In genomic region chr11:64384981-64385952, GRCh38 we compare ENCODE assay signal across 14 cellular contexts. TPM values are rescaled to one million over a fixed set of nuclear protein-coding genes. Genes with fewer than 3 reads are reported as not detected.
DNase-seq lines count a peak whose midpoint lies in the region; ATAC-seq, FAIRE-seq and TF ChIP-seq lines count a peak whose summit lies in the region.
"Had no signal": no experiment of that assay in that cellular context is flagged by ENCODE, and none has a peak within 500 bp of the region (broad histone marks: within the 10 kb centered on the region; RNA-seq: fewer than 3 reads in every experiment).

No MANE protein-coding gene starts in this region.

- H3K36me3 ChIP-seq in K562 (ENCODE audit: control insufficient read depth, insufficient read depth, low read length), result no peaks in the 10 kb centered on the region
- H3K36me3 ChIP-seq: spleen had no signal

- in situ Hi-C loops in K562 (cut with MboI), result no loop called here

- H3K9me3 ChIP-seq in K562 (replicated peaks; ENCODE audit: control insufficient read depth, insufficient read depth, low read depth, low read length), result no peaks in the 10 kb centered on the region

- CTCF ChIA-PET in K562 (lab: Yijun Ruan, JAX; ENCODE audit: low intra/inter-chr PET ratio), result no interaction called here
- CTCF ChIA-PET in activated CD4-positive, alpha-beta T cell treated with anti-CD3 and anti-CD28 coated beads for 36 hours (lab: Charles Lee), result interaction anchor here (0.9 kb wide), 1 partner anchor 29 kb away, joined by 3 read pairs; no protein-coding TSS in a partner anchor

- peaks cover 2% of the 10 kb centered on the region for H3K9me1 ChIP-seq in K562 (ENCODE audit: control insufficient read depth, insufficient read depth, low read length)

- BruUV-seq in K562 (replicated peaks; lab: Mats Ljungman, UMichigan), result no TSS peak

- peaks cover 45 to 73% of the 10 kb centered on the region in 2 experiments for H3K27me3 ChIP-seq in K562 (ENCODE audit: control insufficient read depth in 2 of 2, insufficient read depth in 2 of 2, low read length in 2 of 2)
- H3K27me3 ChIP-seq: spleen had no signal

- peak overlapping the region in 1 of 2 experiments; percentile 31; a peak in 1 of 4 replicates for H3K9ac ChIP-seq in K562 (ENCODE audit: insufficient read depth in 1 of 2, low read depth in 2 of 2, low read length in 2 of 2)

- H3K4me1 ChIP-seq in K562 (replicated peaks in 1 of 2; ENCODE audit: control insufficient read depth in 2 of 2, insufficient read depth in 2 of 2, low read length in 2 of 2), result peaks cover 11 to 12% of the 10 kb centered on the region in 2 experiments

- no peak overlapping the region for H3K4me2 ChIP-seq in K562 (ENCODE audit: insufficient read depth, low read length)

- H3K4me3 Mint-ChIP-seq in CD14-positive monocyte, result peak overlapping the region; percentile 58 to 83
- no peak overlapping the region for H3K4me3 Mint-ChIP-seq in memory B cell
- H3K4me3 Mint-ChIP-seq in activated CD4-positive, alpha-beta T cell treated with anti-CD3 and anti-CD28 coated beads for 36 hours, result no peak overlapping the region
- H3K4me3 Mint-ChIP-seq: activated CD4-positive, alpha-beta memory T cell treated with anti-CD3 and anti-CD28 coated beads, Interleukin-2, amount 10 ng/mL, durations not matched to agents 7 days and 5 days had no signal

- peaks cover 0 to 4% (median 1%) of the 10 kb centered on the region in 3 donors for H3K27me3 Mint-ChIP-seq in CD14-positive monocyte (ENCODE audit: low read depth in 3 of 3)
- peaks cover 6% of the 10 kb centered on the region for H3K27me3 Mint-ChIP-seq in memory B cell
- H3K27me3 Mint-ChIP-seq in activated CD4-positive, alpha-beta T cell treated with anti-CD3 and anti-CD28 coated beads for 36 hours, result no peaks in the 10 kb centered on the region

- no peak for TF ChIP-seq CTCF in CD14-positive monocyte (IDR thresholded peaks at IDR 0.05)
- 0 out of 6 replicates have a peak, but pooled peaks of 1 of the 3 experiments have one; percentile 11 for TF ChIP-seq CTCF in K562 (IDR thresholded peaks at IDR 0.05 in 2 of 3, conservative IDR thresholded peaks at IDR 0.05 in 1 of 3; ENCODE audit: insufficient read depth in 2 of 3, low read depth in 1 of 3, low read length in 3 of 3)

- no peak overlapping the region for H3K4me3 ChIP-seq in K562

- no peak for TF ChIP-seq EP300 in K562 (IDR thresholded peaks at IDR 0.05; ENCODE audit: low read length)

- H2AFZ ChIP-seq in K562 (ENCODE audit: low read depth, low read length), result no peak overlapping the region

- peaks cover 21 to 22% of the 10 kb centered on the region in 2 donors for H3K36me3 Mint-ChIP-seq in CD14-positive monocyte
- peaks cover 4% of the 10 kb centered on the region for H3K36me3 Mint-ChIP-seq in memory B cell
- H3K36me3 Mint-ChIP-seq in activated CD4-positive, alpha-beta T cell treated with anti-CD3 and anti-CD28 coated beads for 36 hours (ENCODE audit: low read depth), result no peaks in the 10 kb centered on the region

- WGBS in K562 (ENCODE audit: insufficient coverage, low coverage, missing lambda C conversion rate), result 9% methylated on average over 14 of the region's 16 CpGs

- peak; percentile 80 for DNase-seq in CD14-positive monocyte (ENCODE audit: low spot score)
- DNase-seq in NCI-H1092 (lab: John Stamatoyannopoulos, UW), result peak; percentile 27
- DNase-seq in K562 (ENCODE audit: extremely low read depth in 1 of 4, low spot score in 3 of 4), result no peak
- no peak for DNase-seq in memory B cell (ENCODE audit: low spot score in 2 of 2)
- DNase-seq in stimulated activated CD4-positive, alpha-beta T cell treated with anti-CD3 and anti-CD28 coated beads, Interleukin-2, amount 100 ng/mL, for 24 hours, result no peak
- no peak for DNase-seq in RKO (ENCODE audit: low spot score)
- no peak for DNase-seq in EL
- DNase-seq in activated CD4-positive, alpha-beta T cell treated with anti-CD3 and anti-CD28 coated beads for 36 hours, result no peak
- DNase-seq: activated CD4-positive, alpha-beta memory T cell treated with anti-CD3 and anti-CD28 coated beads, Interleukin-2, amount 10 ng/mL, durations not matched to agents 7 days and 5 days; naive B cell; NCI-H1694 treated with DMSO at 0.1 percent for 48 hours; SHP77 treated with DMSO at 0.1 percent for 48 hours; spleen had no signal

- no peak for FAIRE-seq in K562 (lab: Jason Lieb, UNC)
- FAIRE-seq: endometrium had no signal

- TF ChIP-seq RAD21 in K562 (CRISPR knock-in tag; conservative IDR thresholded peaks at IDR 0.05 in 1 of 2, IDR thresholded peaks at IDR 0.05 in 1 of 2), result peak in 1 of 2 experiments; percentile 34; a peak in 2 of 4 replicates

- H3K79me2 ChIP-seq in K562 (ENCODE audit: control insufficient read depth, insufficient read depth, low read length), result no peaks in the 10 kb centered on the region

- peaks cover 0 to 4% (median 2%) of the 10 kb centered on the region in 7 donors for H3K9me3 Mint-ChIP-seq in CD14-positive monocyte
- peaks cover 3% of the 10 kb centered on the region for H3K9me3 Mint-ChIP-seq in memory B cell
- peaks cover 4% of the 10 kb centered on the region for H3K9me3 Mint-ChIP-seq in activated CD4-positive, alpha-beta T cell treated with anti-CD3 and anti-CD28 coated beads for 36 hours (ENCODE audit: low read depth)

- POLR2A ChIA-PET in K562 (lab: Yijun Ruan, JAX), result interaction anchor here (0.6 to 1.0 kb wide), 7 partner anchors 11 to 245 kb away, joined by 3 to 4 read pairs (median 3); partner anchors contain the start of gene TRMT112
- POLR2A ChIA-PET in activated CD4-positive, alpha-beta T cell treated with anti-CD3 and anti-CD28 coated beads for 36 hours (lab: Charles Lee), result no interaction called here

- intact Hi-C loops in CD14-positive monocyte (cut with micrococcal nuclease) (no loop called here), K562 (cut with micrococcal nuclease) (no loop called here)
- intact Hi-C loops in activated CD4-positive, alpha-beta T cell treated with anti-CD3 and anti-CD28 coated beads for 36 hours (cut with DNase I, micrococcal nuclease), result no loop called here

- peaks cover 56% of the 10 kb centered on the region for H3K4me1 Mint-ChIP-seq in CD14-positive monocyte
- H3K4me1 Mint-ChIP-seq in memory B cell, result peaks cover 15% of the 10 kb centered on the region
- peaks cover 6% of the 10 kb centered on the region for H3K4me1 Mint-ChIP-seq in activated CD4-positive, alpha-beta T cell treated with anti-CD3 and anti-CD28 coated beads for 36 hours

- H4K20me1 ChIP-seq in K562 (replicated peaks; ENCODE audit: control insufficient read depth, insufficient read depth, low read length), result 0 out of 2 replicates have a peak, but pooled peaks cover 10% of the 10 kb centered on the region

- H3K27ac Mint-ChIP-seq in CD14-positive monocyte (peak overlapping the region; percentile 78 to 95 (median 92)), memory B cell (no peak overlapping the region)
- no peak overlapping the region for H3K27ac Mint-ChIP-seq in activated CD4-positive, alpha-beta T cell treated with anti-CD3 and anti-CD28 coated beads for 36 hours
- H3K27ac Mint-ChIP-seq: activated CD4-positive, alpha-beta memory T cell treated with anti-CD3 and anti-CD28 coated beads, Interleukin-2, amount 10 ng/mL, durations not matched to agents 7 days and 5 days had no signal

- TF ChIP-seq POLR2A in K562 (conservative IDR thresholded peaks at IDR 0.05), result no peak

- no peak overlapping the region for H3K27ac ChIP-seq in K562 (ENCODE audit: extremely low read depth, low read depth, low read length)

- peak; percentile 73 for ATAC-seq in K562
- peak; percentile 42 for ATAC-seq in memory B cell (ENCODE audit: low read depth)
- ATAC-seq in activated CD4-positive, alpha-beta T cell treated with anti-CD3 and anti-CD28 coated beads for 36 hours, result no peak

RNA-seq across cellular contexts. Expression of gene RPS6KA4, which starts 26.3 kb away (rescaled TPM):
- polyA plus RNA-seq in CD14-positive monocyte, result 10 to 100 TPM; 16.2 to 24.5 TPM
- total RNA-seq in K562 (2011; cell fraction: chromatin; rRNA removed; ENCODE audit: low replicate concordance), result 33.5 and 109 TPM in 2 replicates
- total RNA-seq in K562 (2011; cell fraction: nucleolus; rRNA removed), result 69.5 and 71.5 TPM in 2 replicates
- total RNA-seq in K562 (2011; cell fraction: nucleoplasm; rRNA removed), result 35.5 and 40.0 TPM in 2 replicates
- total RNA-seq in K562 (2014; rRNA removed), result 19.1 and 23.0 TPM in 2 replicates
- total RNA-seq in K562 (2014; rRNA removed; fragmentation: Illumina TruSeq; extraction: Trizol), result 4.5 and 7.2 TPM in 2 replicates
- total RNA-seq in K562 (2015; rRNA removed; fragmentation: Illumina TruSeq; extraction: Trizol), result 13.3 and 15.6 TPM in 2 replicates
- 20.4 and 23.8 TPM in 2 replicates for total RNA-seq in K562 (2021)
- polyA plus RNA-seq in K562 (2011; rRNA removed), result 9.8 and 12.0 TPM in 2 replicates
- polyA plus RNA-seq in K562 (2011; cell fraction: cytosol; rRNA removed), result 8.3 and 20.1 TPM in 2 replicates
- 42.6 and 76.4 TPM in 2 replicates for polyA plus RNA-seq in K562 (2011; cell fraction: nucleus; rRNA removed)
- polyA plus RNA-seq in K562 (2012), result 16.0 and 24.3 TPM in 2 replicates
- polyA plus RNA-seq in K562 (2014; fragmentation: Illumina TruSeq; extraction: Trizol), result 6.7 and 10.2 TPM in 2 replicates
- under 1 TPM; 0.15 to 0.27 TPM for polyA plus RNA-seq in K562 (2014; fragmentation: Nextera tagmentation; extraction: Ambion mirVana)
- polyA plus RNA-seq in K562 (2014; rRNA removed), result 16.0 and 17.3 TPM in 2 replicates
- polyA minus RNA-seq in K562 (2011; rRNA and poly(A)+ RNA removed), result 4.6 and 9.7 TPM in 2 replicates
- polyA minus RNA-seq in K562 (2011; cell fraction: cytosol; rRNA and poly(A)+ RNA removed), result 13.5 and 19.8 TPM in 2 replicates
- 24.9 and 30.8 TPM in 2 replicates for polyA minus RNA-seq in K562 (2011; cell fraction: nucleus; rRNA and poly(A)+ RNA removed)
- total RNA-seq in activated CD4-positive, alpha-beta T cell treated with anti-CD3 and anti-CD28 coated beads for 36 hours, result 10 to 100 TPM; 22.0 to 30.2 TPM

RNA-seq across cellular contexts. Expression of gene CCDC88B, which starts 45.3 kb away (rescaled TPM):
- polyA plus RNA-seq in CD14-positive monocyte (10 to 100 TPM in 1 of 2 donors, 1 to 10 TPM in 1; 8.2 to 18.9 TPM), K562 (2011; rRNA removed) (5.2 and 10.7 TPM in 2 replicates), K562 (2014; fragmentation: Illumina TruSeq; extraction: Trizol) (7.9 and 13.4 TPM in 2 replicates), K562 (2014; fragmentation: Nextera tagmentation; extraction: Ambion mirVana) (1 to 10 TPM in 1 of 2 experiments, under 1 TPM in 1; 0.13 to 1.7 TPM), K562 (2014; rRNA removed) (16.3 and 18.1 TPM in 2 replicates)
- 6.1 and 13.7 TPM in 2 replicates for total RNA-seq in K562 (2011; cell fraction: chromatin; rRNA removed; ENCODE audit: low replicate concordance)
- total RNA-seq in K562 (2011; cell fraction: nucleolus; rRNA removed), result 8.7 and 12.0 TPM in 2 replicates
- 7.3 and 11.5 TPM in 2 replicates for total RNA-seq in K562 (2011; cell fraction: nucleoplasm; rRNA removed)
- total RNA-seq in K562 (2014; rRNA removed) (15.2 and 16.1 TPM in 2 replicates), K562 (2014; rRNA removed; fragmentation: Illumina TruSeq; extraction: Trizol) (2.7 and 4.7 TPM in 2 replicates), K562 (2015; rRNA removed; fragmentation: Illumina TruSeq; extraction: Trizol) (10.3 and 12.1 TPM in 2 replicates), K562 (2021) (11.9 and 13.0 TPM in 2 replicates)
- 10.3 and 16.8 TPM in 2 replicates for polyA plus RNA-seq in K562 (2011; cell fraction: cytosol; rRNA removed)
- polyA plus RNA-seq in K562 (2011; cell fraction: nucleus; rRNA removed), result 13.5 and 14.6 TPM in 2 replicates
- 10.6 and 21.0 TPM in 2 replicates for polyA plus RNA-seq in K562 (2012)
- 1.2 and 1.5 TPM in 2 replicates for polyA minus RNA-seq in K562 (2011; rRNA and poly(A)+ RNA removed)
- 2.2 and 7.0 TPM in 2 replicates for polyA minus RNA-seq in K562 (2011; cell fraction: cytosol; rRNA and poly(A)+ RNA removed)
- 2.2 and 5.9 TPM in 2 replicates for polyA minus RNA-seq in K562 (2011; cell fraction: nucleus; rRNA and poly(A)+ RNA removed)
- 10 to 100 TPM; 58.4 to 71.3 TPM for total RNA-seq in activated CD4-positive, alpha-beta T cell treated with anti-CD3 and anti-CD28 coated beads for 36 hours

Comparison
In these comparisons a context has a peak if more than half of its experiments do, and no peak if none do; other contexts are left out.
1. DNase-seq: peak in CD14-positive monocyte (single experiment) and NCI-H1092 (single experiment); none in K562 (0 of 4), memory B cell (0 of 2), stimulated activated CD4-positive, alpha-beta T cell treated with anti-CD3 and anti-CD28 coated beads, Interleukin-2, amount 100 ng/mL, for 24 hours (0 of 2), RKO (single experiment), EL (single experiment) and activated CD4-positive, alpha-beta T cell treated with anti-CD3 and anti-CD28 coated beads for 36 hours (single experiment).
2. H3K27ac Mint-ChIP-seq: peak in CD14-positive monocyte (7 of 7); none in memory B cell (single experiment) and activated CD4-positive, alpha-beta T cell treated with anti-CD3 and anti-CD28 coated beads for 36 hours (single experiment).
3. H3K4me3 Mint-ChIP-seq: peak in CD14-positive monocyte (2 of 2); none in memory B cell (single experiment) and activated CD4-positive, alpha-beta T cell treated with anti-CD3 and anti-CD28 coated beads for 36 hours (single experiment).